Comparison of ENCODE assay signal across 3 cellular contexts in the genomic region with DNA sequence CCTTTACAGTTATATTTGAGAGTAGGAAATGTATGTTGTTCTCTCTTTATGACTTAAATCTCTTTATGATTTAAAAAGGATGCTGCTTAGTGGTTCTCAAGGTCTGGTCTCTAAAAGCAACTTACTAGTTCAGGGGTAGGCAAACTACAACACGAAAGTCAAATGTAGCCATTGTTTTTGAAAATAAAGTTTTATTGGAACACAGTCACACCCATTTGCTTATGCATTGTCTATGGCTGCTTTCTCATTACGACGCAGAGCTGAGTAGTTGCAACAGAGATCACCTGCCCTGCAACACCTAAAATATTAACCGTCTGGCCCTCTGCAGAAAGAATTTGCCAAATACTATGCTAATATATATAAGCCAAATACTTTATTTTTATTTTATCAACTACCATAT.
TF ChIP-seq lines count a peak whose summit lies in the region.

No MANE protein-coding gene starts in this region.

TF ChIP-seq in HepG2, 621 proteins besides CTCF, POLR2A, EP300 and RAD21 (continues in another document):
- TF ChIP-seq, protein P1, sequence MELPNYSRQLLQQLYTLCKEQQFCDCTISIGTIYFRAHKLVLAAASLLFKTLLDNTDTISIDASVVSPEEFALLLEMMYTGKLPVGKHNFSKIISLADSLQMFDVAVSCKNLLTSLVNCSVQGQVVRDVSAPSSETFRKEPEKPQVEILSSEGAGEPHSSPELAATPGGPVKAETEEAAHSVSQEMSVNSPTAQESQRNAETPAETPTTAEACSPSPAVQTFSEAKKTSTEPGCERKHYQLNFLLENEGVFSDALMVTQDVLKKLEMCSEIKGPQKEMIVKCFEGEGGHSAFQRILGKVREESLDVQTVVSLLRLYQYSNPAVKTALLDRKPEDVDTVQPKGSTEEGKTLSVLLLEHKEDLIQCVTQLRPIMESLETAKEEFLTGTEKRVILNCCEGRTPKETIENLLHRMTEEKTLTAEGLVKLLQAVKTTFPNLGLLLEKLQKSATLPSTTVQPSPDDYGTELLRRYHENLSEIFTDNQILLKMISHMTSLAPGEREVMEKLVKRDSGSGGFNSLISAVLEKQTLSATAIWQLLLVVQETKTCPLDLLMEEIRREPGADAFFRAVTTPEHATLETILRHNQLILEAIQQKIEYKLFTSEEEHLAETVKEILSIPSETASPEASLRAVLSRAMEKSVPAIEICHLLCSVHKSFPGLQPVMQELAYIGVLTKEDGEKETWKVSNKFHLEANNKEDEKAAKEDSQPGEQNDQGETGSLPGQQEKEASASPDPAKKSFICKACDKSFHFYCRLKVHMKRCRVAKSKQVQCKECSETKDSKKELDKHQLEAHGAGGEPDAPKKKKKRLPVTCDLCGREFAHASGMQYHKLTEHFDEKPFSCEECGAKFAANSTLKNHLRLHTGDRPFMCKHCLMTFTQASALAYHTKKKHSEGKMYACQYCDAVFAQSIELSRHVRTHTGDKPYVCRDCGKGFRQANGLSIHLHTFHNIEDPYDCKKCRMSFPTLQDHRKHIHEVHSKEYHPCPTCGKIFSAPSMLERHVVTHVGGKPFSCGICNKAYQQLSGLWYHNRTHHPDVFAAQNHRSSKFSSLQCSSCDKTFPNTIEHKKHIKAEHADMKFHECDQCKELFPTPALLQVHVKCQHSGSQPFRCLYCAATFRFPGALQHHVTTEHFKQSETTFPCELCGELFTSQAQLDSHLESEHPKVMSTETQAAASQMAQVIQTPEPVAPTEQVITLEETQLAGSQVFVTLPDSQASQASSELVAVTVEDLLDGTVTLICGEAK (IDR thresholded peaks at IDR 0.05) = peak; percentile 43
- TF ChIP-seq, protein P1 (CRISPR knock-in tag; IDR thresholded peaks at IDR 0.05) = peak; percentile 95

TF ChIP-seq in GM12878, 131 proteins besides CTCF, POLR2A, EP300 and RAD21:
- TF ChIP-seq, protein P1 (IDR thresholded peaks at IDR 0.05; ENCODE audit: borderline replicate concordance) = peak; percentile 72
- no peak for TF ChIP-seq YBX1 (IDR thresholded peaks at IDR 0.05)

TF ChIP-seq in K562, 482 proteins besides CTCF, POLR2A, EP300 and RAD21:
- TF ChIP-seq, protein P2, sequence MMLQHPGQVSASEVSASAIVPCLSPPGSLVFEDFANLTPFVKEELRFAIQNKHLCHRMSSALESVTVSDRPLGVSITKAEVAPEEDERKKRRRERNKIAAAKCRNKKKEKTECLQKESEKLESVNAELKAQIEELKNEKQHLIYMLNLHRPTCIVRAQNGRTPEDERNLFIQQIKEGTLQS (IDR thresholded peaks at IDR 0.05) = no peak
- TF ChIP-seq, protein P2 (CRISPR knock-in tag; conservative IDR thresholded peaks at IDR 0.05) = no peak
- TF ChIP-seq ZNF445 (CRISPR knock-in tag; IDR thresholded peaks at IDR 0.05; ENCODE audit: low read depth) (no peak), PHTF2 (CRISPR knock-in tag; IDR thresholded peaks at IDR 0.05) (no peak)
- TF ChIP-seq, protein P1 (IDR thresholded peaks at IDR 0.05) = peak; percentile 90
- TF ChIP-seq, protein P1 (CRISPR knock-in tag; IDR thresholded peaks at IDR 0.05) = 0 out of 2 replicates have a peak, but pooled peaks have one; percentile 47
- TF ChIP-seq, protein P3, sequence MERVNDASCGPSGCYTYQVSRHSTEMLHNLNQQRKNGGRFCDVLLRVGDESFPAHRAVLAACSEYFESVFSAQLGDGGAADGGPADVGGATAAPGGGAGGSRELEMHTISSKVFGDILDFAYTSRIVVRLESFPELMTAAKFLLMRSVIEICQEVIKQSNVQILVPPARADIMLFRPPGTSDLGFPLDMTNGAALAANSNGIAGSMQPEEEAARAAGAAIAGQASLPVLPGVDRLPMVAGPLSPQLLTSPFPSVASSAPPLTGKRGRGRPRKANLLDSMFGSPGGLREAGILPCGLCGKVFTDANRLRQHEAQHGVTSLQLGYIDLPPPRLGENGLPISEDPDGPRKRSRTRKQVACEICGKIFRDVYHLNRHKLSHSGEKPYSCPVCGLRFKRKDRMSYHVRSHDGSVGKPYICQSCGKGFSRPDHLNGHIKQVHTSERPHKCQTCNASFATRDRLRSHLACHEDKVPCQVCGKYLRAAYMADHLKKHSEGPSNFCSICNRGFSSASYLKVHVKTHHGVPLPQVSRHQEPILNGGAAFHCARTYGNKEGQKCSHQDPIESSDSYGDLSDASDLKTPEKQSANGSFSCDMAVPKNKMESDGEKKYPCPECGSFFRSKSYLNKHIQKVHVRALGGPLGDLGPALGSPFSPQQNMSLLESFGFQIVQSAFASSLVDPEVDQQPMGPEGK (CRISPR knock-in tag; IDR thresholded peaks at IDR 0.05; ENCODE audit: borderline replicate concordance) = no peak
TF ChIP-seq in K562: peak in this region for 1.
